8 cellular contexts compared by ENCODE assay signal in the genomic region with DNA sequence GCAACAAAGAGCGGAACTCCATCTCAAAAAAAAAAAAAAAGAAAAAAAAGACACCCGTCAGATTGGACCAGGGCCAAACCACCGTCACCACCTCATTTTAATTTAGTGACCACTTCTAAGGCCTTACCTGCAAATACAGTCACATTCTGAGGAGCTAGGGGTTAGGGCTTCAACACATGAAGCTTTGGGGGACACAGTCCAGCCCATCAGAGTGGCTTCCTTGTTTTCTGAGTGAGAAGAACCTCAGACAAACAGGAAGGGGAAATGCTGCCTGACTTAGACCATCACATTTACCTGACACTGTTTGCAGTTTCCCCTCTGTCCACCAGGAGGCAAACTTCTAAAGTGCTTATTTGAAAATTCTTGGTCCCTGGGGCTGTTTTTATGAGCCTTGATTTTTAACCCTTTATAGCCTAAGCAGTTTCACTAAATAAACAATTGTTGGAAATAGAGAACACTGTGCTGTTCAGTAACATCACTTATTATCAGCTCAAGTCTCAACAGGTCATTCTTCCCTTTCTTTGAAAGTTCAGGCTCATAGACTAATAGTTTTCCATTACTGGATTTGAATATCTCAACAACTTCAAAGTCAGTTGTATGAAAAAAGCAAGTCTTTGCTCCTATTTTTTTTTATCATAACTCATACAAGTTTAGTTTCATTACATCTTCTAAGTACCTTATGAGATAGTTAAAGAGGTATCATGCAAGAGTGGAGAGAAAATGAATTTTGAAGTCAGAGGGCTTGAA.
A peak's percentile ranks its signal among the peaks of the same experiment; 100 is the strongest.
DNase-seq lines count a peak whose midpoint lies in the region; ATAC-seq and TF ChIP-seq lines count a peak whose summit lies in the region.

No MANE protein-coding gene starts in this region.

- H3K9ac ChIP-seq in SK-N-MC (ENCODE audit: insufficient read length), result no peak overlapping the region

- POLR2A ChIA-PET in CD8-positive, alpha-beta memory T cell (lab: Charles Lee), result no interaction called here

- no peaks in the 10 kb centered on the region for H3K36me3 ChIP-seq in CD8-positive, alpha-beta memory T cell (ENCODE audit: insufficient read depth, low read length)
- no peaks in the 10 kb centered on the region for H3K36me3 ChIP-seq in SK-N-MC (ENCODE audit: insufficient read depth, low read length)

- H3K27me3 Mint-ChIP-seq in CD8-positive, alpha-beta memory T cell, result peaks cover 0 to 2% of the 10 kb centered on the region in 2 donors
- peaks cover 2% of the 10 kb centered on the region for H3K27me3 Mint-ChIP-seq in progenitor cell of endocrine pancreas

- H3K4me3 ChIP-seq in CD8-positive, alpha-beta memory T cell (ENCODE audit: low read length), result no peak overlapping the region
- H3K4me3 ChIP-seq in SK-N-MC, result no peak overlapping the region

- H3K27ac Mint-ChIP-seq in CD8-positive, alpha-beta memory T cell, result peak overlapping the region; percentile 50 to 90 (median 68)
- H3K27ac Mint-ChIP-seq in progenitor cell of endocrine pancreas, result no peak overlapping the region

- no peaks in the 10 kb centered on the region for H3K27me3 ChIP-seq in CD8-positive, alpha-beta memory T cell (ENCODE audit: insufficient read depth, low read length, poor library complexity, severe bottlenecking)

- no peaks in the 10 kb centered on the region for H3K36me3 Mint-ChIP-seq in CD8-positive, alpha-beta memory T cell
- no peaks in the 10 kb centered on the region for H3K36me3 Mint-ChIP-seq in progenitor cell of endocrine pancreas (ENCODE audit: insufficient read depth)

- ATAC-seq in GM19463 (IDR thresholded peaks at IDR 0.05; ENCODE audit: unreplicated experiment) (peak; percentile 54), GM21825 (IDR thresholded peaks at IDR 0.05; ENCODE audit: unreplicated experiment) (no peak)

- no peaks in the 10 kb centered on the region for H3K9me3 Mint-ChIP-seq in CD8-positive, alpha-beta memory T cell
- no peaks in the 10 kb centered on the region for H3K9me3 Mint-ChIP-seq in progenitor cell of endocrine pancreas (ENCODE audit: low read depth)

- peaks cover 21% of the 10 kb centered on the region for H3K4me1 ChIP-seq in CD8-positive, alpha-beta memory T cell (ENCODE audit: insufficient read depth, low read length)

- no peak overlapping the region for H3K27ac ChIP-seq in CD8-positive, alpha-beta memory T cell (ENCODE audit: low read depth, low read length)
- H3K27ac ChIP-seq in SK-N-MC, result no peak overlapping the region

- CTCF ChIA-PET in CD8-positive, alpha-beta memory T cell (lab: Charles Lee), result interaction anchor here (1.1 to 2.3 kb wide), 4 partner anchors 14 to 298 kb away, joined by 3 to 10 read pairs (median 6); no protein-coding TSS in a partner anchor

- peak; percentile 90 for TF ChIP-seq CTCF in progenitor cell of endocrine pancreas (IDR thresholded peaks at IDR 0.05; ENCODE audit: unreplicated experiment)

- peak overlapping the region; percentile 3 to 53 (median 33) for H3K4me3 Mint-ChIP-seq in CD8-positive, alpha-beta memory T cell
- H3K4me3 Mint-ChIP-seq in progenitor cell of endocrine pancreas (ENCODE audit: low read depth), result no peak overlapping the region

- peaks cover 6 to 20% (median 15%) of the 10 kb centered on the region in 3 donors for H3K4me1 Mint-ChIP-seq in CD8-positive, alpha-beta memory T cell
- H3K4me1 Mint-ChIP-seq in progenitor cell of endocrine pancreas (ENCODE audit: low read depth), result peaks cover under 1% of the 10 kb centered on the region

- no peaks in the 10 kb centered on the region for H3K9me3 ChIP-seq in CD8-positive, alpha-beta memory T cell (ENCODE audit: low read length)
- H3K9me3 ChIP-seq in SK-N-MC (ENCODE audit: low read depth, low read length), result no peaks in the 10 kb centered on the region

- DNase-seq in CD8-positive, alpha-beta memory T cell, result peak; percentile 34 to 85 (median 73)
- DNase-seq in LHCN-M2 (ENCODE audit: low read depth) (peak; percentile 78), SK-N-MC (ENCODE audit: low read depth, low spot score) (peak; percentile 40), germinal center (ENCODE audit: low spot score) (peak; percentile 83), progenitor cell of endocrine pancreas (ENCODE audit: low spot score, unreplicated experiment) (peak; percentile 46)
- peak in 3 of 4 experiments; percentile 24 to 41 (median 24) for DNase-seq in activated naive CD4-positive, alpha-beta T cell (lab: John Stamatoyannopoulos, UW)

Comparison
In these comparisons a context has a peak if more than half of its experiments do, and no peak if none do; other contexts are left out.
1. DNase-seq: peak in every context shown above with its lines; median percentile 83 in germinal center; 78 in LHCN-M2; 73 in CD8-positive, alpha-beta memory T cell; 46 in progenitor cell of endocrine pancreas; 40 in SK-N-MC; 24 in activated naive CD4-positive, alpha-beta T cell.